In the genomic region with DNA sequence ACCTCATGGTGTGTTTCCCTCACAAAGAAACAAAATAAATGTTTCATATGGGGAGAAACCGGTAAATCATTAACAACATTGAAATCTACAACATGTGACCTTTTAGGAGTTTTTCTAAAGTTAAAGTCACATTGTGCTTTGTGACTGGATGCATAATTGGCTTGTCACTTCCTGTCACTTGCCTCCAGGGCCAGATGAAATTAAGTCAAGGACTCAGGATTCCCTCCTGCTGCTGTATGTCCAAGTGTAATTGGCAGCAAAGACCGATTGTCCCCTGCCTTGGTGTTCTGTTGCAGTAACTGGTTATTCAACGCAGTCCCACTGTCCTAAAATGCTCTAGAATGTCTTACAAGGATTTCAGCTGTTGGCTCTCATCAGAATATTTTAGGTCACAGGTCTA, we compare ENCODE assay signal across 19 cellular contexts.
A peak's percentile ranks its signal among the peaks of the same experiment; 100 is the strongest.
DNase-seq lines count a peak whose midpoint lies in the region; ATAC-seq and TF ChIP-seq lines count a peak whose summit lies in the region.
"Had no signal": no experiment of that assay in that cellular context is flagged by ENCODE, and none has a peak within 500 bp of the region (broad histone marks: within the 10 kb centered on the region; RNA-seq: fewer than 3 reads in every experiment).

No MANE protein-coding gene starts in this region.

- no peaks in the 10 kb centered on the region for H4K20me1 ChIP-seq in hepatocyte (ENCODE audit: insufficient read depth, poor library complexity, severe bottlenecking)

- H3K27ac ChIP-seq in hepatocyte: peak overlapping the region; percentile 24
- H3K27ac ChIP-seq: PC-9, upper lobe of left lung had no signal

- no peak overlapping the region for H2AFZ ChIP-seq in hepatocyte
- H2AFZ ChIP-seq: PC-9 had no signal

- H3K9me2 ChIP-seq in hepatocyte (replicated peaks; ENCODE audit: insufficient read depth): no peaks in the 10 kb centered on the region

- no peaks in the 10 kb centered on the region for H3K4me1 ChIP-seq in hepatocyte (ENCODE audit: insufficient read depth)
- H3K4me1 ChIP-seq: upper lobe of left lung had no signal

- H3K36me3 Mint-ChIP-seq in activated T-cell treated with anti-CD3 and anti-CD28 coated beads, Interleukin-2, amount 50 U/mL, for 72 hours (ENCODE audit: insufficient read depth in 2 of 2): no peaks in the 10 kb centered on the region
- H3K36me3 Mint-ChIP-seq: activated naive CD4-positive, alpha-beta T cell treated with anti-CD3 and anti-CD28 coated beads, Interleukin-2, amount 50 U/mL, for 24 hours; CD8-positive, alpha-beta memory T cell; naive thymus-derived CD4-positive, alpha-beta T cell had no signal

- no peaks in the 10 kb centered on the region for H3K27me3 ChIP-seq in hepatocyte
- H3K27me3 ChIP-seq: upper lobe of left lung had no signal

- H3K27me3 Mint-ChIP-seq in activated T-cell treated with anti-CD3 and anti-CD28 coated beads, Interleukin-2, amount 50 U/mL, for 72 hours (ENCODE audit: low read depth): no peaks in the 10 kb centered on the region
- H3K27me3 Mint-ChIP-seq: activated naive CD4-positive, alpha-beta T cell treated with anti-CD3 and anti-CD28 coated beads, Interleukin-2, amount 50 U/mL, for 24 hours; CD8-positive, alpha-beta memory T cell; naive thymus-derived CD4-positive, alpha-beta T cell had no signal

- H3K4me3 Mint-ChIP-seq in activated T-cell treated with anti-CD3 and anti-CD28 coated beads, Interleukin-2, amount 50 U/mL, for 72 hours: no peak overlapping the region
- H3K4me3 Mint-ChIP-seq: activated naive CD4-positive, alpha-beta T cell treated with anti-CD3 and anti-CD28 coated beads, Interleukin-2, amount 50 U/mL, for 24 hours; CD8-positive, alpha-beta memory T cell; naive thymus-derived CD4-positive, alpha-beta T cell had no signal

- H3K79me2 ChIP-seq in hepatocyte: no peaks in the 10 kb centered on the region

- H3K27ac Mint-ChIP-seq in activated T-cell treated with anti-CD3 and anti-CD28 coated beads, Interleukin-2, amount 50 U/mL, for 72 hours: no peak overlapping the region
- H3K27ac Mint-ChIP-seq: activated naive CD4-positive, alpha-beta T cell treated with anti-CD3 and anti-CD28 coated beads, Interleukin-2, amount 50 U/mL, for 24 hours; naive thymus-derived CD4-positive, alpha-beta T cell had no signal

- ATAC-seq in activated T-cell treated with anti-CD3 and anti-CD28 coated beads, Interleukin-2, amount 50 U/mL, for 72 hours (replicated peaks in 1 of 2): no peak
- no peak for ATAC-seq in HG03095 (IDR thresholded peaks at IDR 0.05; ENCODE audit: unreplicated experiment)
- ATAC-seq: naive thymus-derived CD4-positive, alpha-beta T cell; right cardiac atrium had no signal

- no peak for TF ChIP-seq CTCF in hepatocyte (IDR thresholded peaks at IDR 0.05; ENCODE audit: poor library complexity)

- DNase-seq in NCI-H82 (lab: John Stamatoyannopoulos, UW): peak; percentile 60
- no peak for DNase-seq in NCI-H82 treated with DMSO at 0.1 percent for 48 hours (lab: John Stamatoyannopoulos, UW; ENCODE audit: unreplicated experiment)
- DNase-seq in NCI-H748 (lab: John Stamatoyannopoulos, UW; ENCODE audit: unreplicated experiment): peak; percentile 92
- DNase-seq in hepatocyte (ENCODE audit: low spot score): peak; percentile 8
- no peak for DNase-seq in activated T-cell treated with anti-CD3 and anti-CD28 coated beads, Interleukin-2, amount 50 U/mL, for 72 hours
- DNase-seq in pons (ENCODE audit: low spot score): no peak
- no peak for DNase-seq in T1000 (lab: John Stamatoyannopoulos, UW)
- DNase-seq: activated CD4-positive, CD25-positive, alpha-beta regulatory T cell; CD8-positive, alpha-beta memory T cell; GOT3; Karpas-422; naive thymus-derived CD4-positive, alpha-beta T cell; NCI-H2171 treated with DMSO at 0.1 percent for 48 hours; right cardiac atrium; stimulated activated CD4-positive, alpha-beta T cell treated with anti-CD3 and anti-CD28 coated beads, Interleukin-2, amount 100 ng/mL, for 48 hours; upper lobe of left lung had no signal

- 68% methylated on average over 3 of the region's 3 CpGs for WGBS in hepatocyte (ENCODE audit: low lambda C conversion rate, missing lambda C conversion rate)

- H3K4me2 ChIP-seq in hepatocyte: peak overlapping the region; percentile 13
- H3K4me2 ChIP-seq: PC-9 had no signal

- no peak overlapping the region for H3K4me3 ChIP-seq in hepatocyte
- H3K4me3 ChIP-seq: PC-9, upper lobe of left lung had no signal

- H3K36me3 ChIP-seq in hepatocyte (replicated peaks; ENCODE audit: insufficient read depth, low read depth): no peaks in the 10 kb centered on the region
- H3K36me3 ChIP-seq: upper lobe of left lung had no signal

- H3K9me3 Mint-ChIP-seq in activated T-cell treated with anti-CD3 and anti-CD28 coated beads, Interleukin-2, amount 50 U/mL, for 72 hours: peaks cover 0 to 2% of the 10 kb centered on the region in 2 donors
- H3K9me3 Mint-ChIP-seq: activated naive CD4-positive, alpha-beta T cell treated with anti-CD3 and anti-CD28 coated beads, Interleukin-2, amount 50 U/mL, for 24 hours had no signal

- no peaks in the 10 kb centered on the region for H3K4me1 Mint-ChIP-seq in activated T-cell treated with anti-CD3 and anti-CD28 coated beads, Interleukin-2, amount 50 U/mL, for 72 hours (ENCODE audit: low read depth)
- H3K4me1 Mint-ChIP-seq: activated naive CD4-positive, alpha-beta T cell treated with anti-CD3 and anti-CD28 coated beads, Interleukin-2, amount 50 U/mL, for 24 hours; CD8-positive, alpha-beta memory T cell; naive thymus-derived CD4-positive, alpha-beta T cell had no signal

- H3K9me3 ChIP-seq in hepatocyte (ENCODE audit: low read depth): no peaks in the 10 kb centered on the region
- H3K9me3 ChIP-seq: upper lobe of left lung had no signal

Comparison
In these comparisons a context has a peak if more than half of its experiments do, and no peak if none do; other contexts are left out.
1. DNase-seq: peak in NCI-H82 (single experiment), NCI-H748 (single experiment) and hepatocyte (single experiment); none in NCI-H82 treated with DMSO at 0.1 percent for 48 hours (single experiment), activated T-cell treated with anti-CD3 and anti-CD28 coated beads, Interleukin-2, amount 50 U/mL, for 72 hours (0 of 2), pons (single experiment) and T1000 (single experiment).